In the genomic region with DNA sequence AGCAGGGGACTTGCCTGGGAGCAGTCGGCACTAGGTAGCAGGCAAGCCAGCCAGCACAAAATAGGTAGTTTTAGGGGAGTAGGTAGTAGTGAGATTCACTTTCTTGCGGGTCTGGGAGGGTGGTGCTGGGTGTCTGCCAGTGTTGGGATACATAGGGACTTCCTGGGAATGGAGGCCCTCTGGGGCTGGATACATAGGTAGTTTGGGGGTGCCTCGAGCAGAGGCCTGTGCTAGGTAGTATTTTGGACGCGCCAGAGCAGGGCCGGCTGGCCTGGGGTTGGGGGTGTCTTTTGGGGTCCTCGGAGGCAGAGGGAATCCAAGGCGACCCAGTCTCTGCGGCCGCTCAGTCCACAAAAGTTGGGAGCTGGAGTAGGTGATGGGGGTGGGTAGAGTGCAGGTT, we compare ENCODE assay signal across 16 cellular contexts. TPM values are rescaled to one million over a fixed set of nuclear protein-coding genes. Genes with fewer than 3 reads are reported as not detected.
DNase-seq lines count a peak whose midpoint lies in the region; ATAC-seq and TF ChIP-seq lines count a peak whose summit lies in the region.
"Had no signal": no experiment of that assay in that cellular context is flagged by ENCODE, and none has a peak within 500 bp of the region (broad histone marks: within the 10 kb centered on the region; RNA-seq: fewer than 3 reads in every experiment).

No MANE protein-coding gene starts in this region.

- POLR2A ChIA-PET in HCT116 (lab: Charles Lee) = no interaction called here
- POLR2A ChIA-PET in naive thymus-derived CD4-positive, alpha-beta T cell (lab: Charles Lee) = interaction anchor here (1.2 kb wide), 1 partner anchor 18 kb away, joined by 4 read pairs; no protein-coding TSS in a partner anchor

- ATAC-seq in HCT116 (no peak), GM21576 (IDR thresholded peaks at IDR 0.05; ENCODE audit: unreplicated experiment) (no peak), GM21367 (IDR thresholded peaks at IDR 0.05; ENCODE audit: unreplicated experiment) (no peak)
- no peak for ATAC-seq in naive thymus-derived CD4-positive, alpha-beta T cell
- ATAC-seq: right cardiac atrium had no signal

- H3K79me2 ChIP-seq in ACC112 (ENCODE audit: control insufficient read depth, insufficient read depth, low read length, unreplicated experiment) (no peaks in the 10 kb centered on the region), HCT116 (ENCODE audit: insufficient read depth, low read length) (peaks cover 35% of the 10 kb centered on the region)

- H3K27me3 ChIP-seq in ACC112 (ENCODE audit: insufficient read depth, low read length) (peaks cover 98% of the 10 kb centered on the region), HCT116 (ENCODE audit: insufficient read depth, low read length) (no peaks in the 10 kb centered on the region)
- peaks cover 65 to 85% of the 10 kb centered on the region in 2 donors for H3K27me3 ChIP-seq in naive thymus-derived CD4-positive, alpha-beta T cell (ENCODE audit: control insufficient read depth in 2 of 2, insufficient read depth in 2 of 2, low read length in 2 of 2)

- H3K4me3 ChIP-seq in ACC112 (ENCODE audit: low read depth, low read length) (peak overlapping the region; percentile 63; the same call in 1 of the 2 replicates), HCT116 (replicated peaks in 1 of 2; ENCODE audit: low read depth in 1 of 2, low read length in 2 of 2) (no peak overlapping the region)
- H3K4me3 ChIP-seq in naive thymus-derived CD4-positive, alpha-beta T cell (ENCODE audit: low read length) = no peak overlapping the region

- DNase-seq in HCT116 (ENCODE audit: low read depth, low spot score) (no peak), SHP77 (lab: John Stamatoyannopoulos, UW) (no peak), chondrocyte (ENCODE audit: low spot score) (no peak)
- no peak for DNase-seq in naive thymus-derived CD4-positive, alpha-beta T cell
- DNase-seq: central memory CD4-positive, alpha-beta T cell; GOT3; mesendoderm; NCI-H1092; NCI-H524 treated with DMSO at 0.1 percent for 48 hours; RPMI8226; substantia nigra had no signal

- no peak overlapping the region for H3K27ac ChIP-seq in ACC112 (ENCODE audit: low read depth, low read length)
- 0 out of 2 replicates have a peak overlapping the region, but pooled peaks have one; percentile 91 for H3K27ac ChIP-seq in HCT116 (ENCODE audit: low read depth, low read length)
- no peak overlapping the region for H3K27ac ChIP-seq in naive thymus-derived CD4-positive, alpha-beta T cell (ENCODE audit: low read depth, low read length)

- RAD21 ChIA-PET in HCT116 (lab: Charles Lee; ENCODE audit: low non-redundant PET in 1 of 2, low total read pairs in 2 of 2, uncharacterized antibody in 2 of 2, unreplicated experiment in 2 of 2) = no interaction called here

- CTCF ChIA-PET in HCT116 (lab: Charles Lee) = no interaction called here
- CTCF ChIA-PET in naive thymus-derived CD4-positive, alpha-beta T cell (lab: Charles Lee) = interaction anchor here (1.2 to 1.5 kb wide), 2 partner anchors 14 to 25 kb away, joined by 3 read pairs; no protein-coding TSS in a partner anchor

- no peak overlapping the region for H3K4me2 ChIP-seq in HCT116 (ENCODE audit: low read length)

- no peak overlapping the region for H3K9ac ChIP-seq in HCT116 (ENCODE audit: low read length)

- TF ChIP-seq CTCF in HCT116 (IDR thresholded peaks at IDR 0.05 in 2 of 3, conservative IDR thresholded peaks at IDR 0.05 in 1 of 3; ENCODE audit: borderline replicate concordance in 1 of 3, insufficient read depth in 1 of 3, low read depth in 2 of 3, low read length in 2 of 3) = no peak
- no peak for TF ChIP-seq CTCF in brain (conservative IDR thresholded peaks at IDR 0.05)
- TF ChIP-seq CTCF in chondrocyte (IDR thresholded peaks at IDR 0.05) = no peak

- no peak for TF ChIP-seq RAD21 in HCT116 (IDR thresholded peaks at IDR 0.05; ENCODE audit: low read depth)

- intact Hi-C loops in HCT116 (cut with micrococcal nuclease) = loop anchor here (5.0 kb wide), 1 partner anchor 302 kb away; no protein-coding TSS in a partner anchor
- intact Hi-C loops in naive thymus-derived CD4-positive, alpha-beta T cell (cut with micrococcal nuclease) = loop anchor here (5.0 kb wide), 1 partner anchor 33 kb away; a partner anchor contains a TSS

- no peak overlapping the region for H2AFZ ChIP-seq in ACC112 (ENCODE audit: low read length, unreplicated experiment)
- no peak overlapping the region for H2AFZ ChIP-seq in HCT116 (ENCODE audit: low read depth, low read length, poor library complexity, severe bottlenecking)

- H4K20me1 ChIP-seq in HCT116 (ENCODE audit: insufficient read depth) = no peaks in the 10 kb centered on the region

- TSS peak; percentile 11 for BruUV-seq in HCT116 (replicated peaks; lab: Mats Ljungman, UMichigan)

- H3K27me3 Mint-ChIP-seq in brain = peaks cover 99% of the 10 kb centered on the region
- H3K27me3 Mint-ChIP-seq in naive thymus-derived CD4-positive, alpha-beta T cell = peaks cover 78 to 96% (median 91%) of the 10 kb centered on the region in 5 donors
- H3K27me3 Mint-ChIP-seq in chondrocyte (ENCODE audit: low read depth) = peaks cover 86% of the 10 kb centered on the region

- H3K9me3 ChIP-seq in HCT116 (ENCODE audit: control insufficient read depth in 1 of 2, insufficient read depth in 1 of 2, low read depth in 1 of 2, low read length in 2 of 2) = no peaks in the 10 kb centered on the region
- no peaks in the 10 kb centered on the region for H3K9me3 ChIP-seq in naive thymus-derived CD4-positive, alpha-beta T cell (ENCODE audit: control insufficient read depth in 2 of 3, low read length in 3 of 3)

- H3K4me1 ChIP-seq in ACC112 (ENCODE audit: control insufficient read depth, insufficient read depth, low read length, unreplicated experiment) (no peaks in the 10 kb centered on the region), HCT116 (ENCODE audit: control insufficient read depth in 1 of 2, insufficient read depth in 2 of 2, low read length in 2 of 2) (peaks cover 21 to 58% of the 10 kb centered on the region in 2 experiments)
- H3K4me1 ChIP-seq in naive thymus-derived CD4-positive, alpha-beta T cell (ENCODE audit: control insufficient read depth in 2 of 2, insufficient read depth in 2 of 2, low read length in 2 of 2) = peaks cover 43 to 51% of the 10 kb centered on the region in 2 donors

- H3K9me2 ChIP-seq in HCT116 (ENCODE audit: insufficient read depth) = no peaks in the 10 kb centered on the region

- no peaks in the 10 kb centered on the region for H3K36me3 ChIP-seq in ACC112 (ENCODE audit: insufficient read depth, low read length)
- no peaks in the 10 kb centered on the region for H3K36me3 ChIP-seq in HCT116 (ENCODE audit: control insufficient read depth in 1 of 2, insufficient read depth in 2 of 2, low read length in 2 of 2)
- H3K36me3 ChIP-seq in naive thymus-derived CD4-positive, alpha-beta T cell (ENCODE audit: control insufficient read depth in 2 of 3, insufficient read depth in 3 of 3, low read length in 3 of 3) = no peaks in the 10 kb centered on the region

- peak overlapping the region in 2 of 5 experiments; percentile 90 to 95 for H3K27ac Mint-ChIP-seq in brain
- peak overlapping the region in 4 of 9 donors; percentile 1 to 74 (median 32) for H3K27ac Mint-ChIP-seq in naive thymus-derived CD4-positive, alpha-beta T cell
- no peak overlapping the region for H3K27ac Mint-ChIP-seq in chondrocyte (ENCODE audit: unreplicated experiment)

- H3K4me3 Mint-ChIP-seq in brain = peak overlapping the region in 3 of 5 experiments; percentile 54 to 90 (median 84)
- H3K4me3 Mint-ChIP-seq in naive thymus-derived CD4-positive, alpha-beta T cell = peak overlapping the region in 7 of 10 donors; percentile 23 to 92 (median 75)
- H3K4me3 Mint-ChIP-seq in chondrocyte (ENCODE audit: unreplicated experiment) = no peak overlapping the region

- peaks cover 0 to 33% (median 5%) of the 10 kb centered on the region in 5 experiments for H3K9me3 Mint-ChIP-seq in brain
- H3K9me3 Mint-ChIP-seq in naive thymus-derived CD4-positive, alpha-beta T cell = peaks cover 0 to 7% (median 0%) of the 10 kb centered on the region in 11 donors
- H3K9me3 Mint-ChIP-seq in chondrocyte (ENCODE audit: low read depth) = peaks cover 4% of the 10 kb centered on the region

- H3K36me3 Mint-ChIP-seq in brain (no peaks in the 10 kb centered on the region), chondrocyte (ENCODE audit: low read depth) (peaks cover 7% of the 10 kb centered on the region)
- H3K36me3 Mint-ChIP-seq in naive thymus-derived CD4-positive, alpha-beta T cell = peaks cover 0 to 3% (median 0%) of the 10 kb centered on the region in 5 donors

- no peak for TF ChIP-seq POLR2A in HCT116 (IDR thresholded peaks at IDR 0.05; ENCODE audit: borderline replicate concordance, extremely low read depth, insufficient read depth, insufficient read length)

- H3K4me1 Mint-ChIP-seq in brain (peaks cover 29% of the 10 kb centered on the region), chondrocyte (ENCODE audit: low read depth) (peaks cover 19% of the 10 kb centered on the region)
- peaks cover 24 to 71% (median 52%) of the 10 kb centered on the region in 7 donors for H3K4me1 Mint-ChIP-seq in naive thymus-derived CD4-positive, alpha-beta T cell

RNA-seq across cellular contexts. Expression of a gene that starts 2.0 kb away (rescaled TPM):
- total RNA-seq in HCT116 (2021; ENCODE audit: unreplicated experiment) (9.2 TPM), chondrocyte (9.3 to 12.1 TPM in 2 of 3 replicates, not detected in the other)
- 5.6 and 5.7 TPM in 2 replicates for polyA plus RNA-seq in HCT116 (2012)
- 2.0 TPM for polyA plus RNA-seq in brain (ENCODE audit: insufficient read depth, low read depth, low replicate concordance)
- total RNA-seq in naive thymus-derived CD4-positive, alpha-beta T cell = under 1 TPM in 1 of 5 experiments, not detected in 4; 0.12 TPM
- not detected for polyA plus RNA-seq in naive thymus-derived CD4-positive, alpha-beta T cell

RNA-seq across cellular contexts. Expression of a gene that starts 2.1 kb away (rescaled TPM):
- 15.0 TPM for total RNA-seq in HCT116 (2021; ENCODE audit: unreplicated experiment)
- 8.0 and 10.6 TPM in 2 replicates for polyA plus RNA-seq in HCT116 (2012)
- polyA plus RNA-seq in brain (ENCODE audit: insufficient read depth, low read depth, low replicate concordance) = 1.3 TPM
- total RNA-seq in naive thymus-derived CD4-positive, alpha-beta T cell = not detected
- polyA plus RNA-seq in naive thymus-derived CD4-positive, alpha-beta T cell = not detected
- total RNA-seq in chondrocyte = not detected in 3 replicates
- total RNA-seq: right cardiac atrium had no signal

RNA-seq across cellular contexts. Expression of a gene that starts 6.8 kb away (rescaled TPM):
- total RNA-seq in HCT116 (2021; ENCODE audit: unreplicated experiment) = 12.7 TPM
- polyA plus RNA-seq in HCT116 (2012) = 3.9 and 4.9 TPM in 2 replicates
- 14.9 TPM for polyA plus RNA-seq in brain (ENCODE audit: insufficient read depth, low read depth, low replicate concordance)
- under 1 TPM in 2 of 5 experiments, not detected in 3; 0.32 to 0.49 TPM for total RNA-seq in naive thymus-derived CD4-positive, alpha-beta T cell
- polyA plus RNA-seq in naive thymus-derived CD4-positive, alpha-beta T cell = not detected
- total RNA-seq in chondrocyte = not detected in 3 replicates
- total RNA-seq: right cardiac atrium had no signal
- polyA plus RNA-seq: right cardiac atrium had no signal

RNA-seq across cellular contexts. Expression of a gene that starts 10.9 kb away (rescaled TPM):
- total RNA-seq in HCT116 (2021; ENCODE audit: unreplicated experiment) (6.7 TPM), chondrocyte (not detected in 3 replicates)
- polyA plus RNA-seq in HCT116 (2012) = 3.2 and 7.2 TPM in 2 replicates
- 25.3 TPM for polyA plus RNA-seq in brain (ENCODE audit: insufficient read depth, low read depth, low replicate concordance)
- total RNA-seq in naive thymus-derived CD4-positive, alpha-beta T cell = 1 to 10 TPM in 1 of 5 experiments, under 1 TPM in 1, not detected in 3; 0.88 to 2.2 TPM
- not detected for polyA plus RNA-seq in naive thymus-derived CD4-positive, alpha-beta T cell

RNA-seq across cellular contexts. Expression of a gene that starts 11.0 kb away (rescaled TPM):
- total RNA-seq in HCT116 (2021; ENCODE audit: unreplicated experiment) = 91.0 TPM
- polyA plus RNA-seq in HCT116 (2012) = 48.2 and 62.8 TPM in 2 replicates
- polyA plus RNA-seq in brain (ENCODE audit: insufficient read depth, low read depth, low replicate concordance) = 1.1 TPM
- 1 to 10 TPM in 1 of 5 experiments, under 1 TPM in 1, not detected in 3; 0.70 to 1.7 TPM for total RNA-seq in naive thymus-derived CD4-positive, alpha-beta T cell
- polyA plus RNA-seq in naive thymus-derived CD4-positive, alpha-beta T cell = not detected
- not detected in 3 replicates for total RNA-seq in chondrocyte
- total RNA-seq: right cardiac atrium had no signal
- polyA plus RNA-seq: right cardiac atrium had no signal

Comparison
In these comparisons a context has a peak if more than half of its experiments do, and no peak if none do; other contexts are left out.
1. RNA of a gene that starts 2.1 kb away (total RNA-seq): 15.0 TPM in HCT116 (single experiment); not detected in naive thymus-derived CD4-positive, alpha-beta T cell and not detected in chondrocyte; every median in the first group is over 10 times any median in the second.